ENCODE assay signal across 1 cellular context in genomic region chr3:120838441-120839091, GRCh38.
TF ChIP-seq lines count a peak whose summit lies in the region.

No MANE protein-coding gene starts in this region.

TF ChIP-seq in GM23338, 12 proteins besides CTCF, POLR2A, EP300 and RAD21 (continued from another document):
- no peak for TF ChIP-seq ZNF462 (CRISPR knock-in tag; IDR thresholded peaks at IDR 0.05)
- TF ChIP-seq STAT1 (IDR thresholded peaks at IDR 0.05; ENCODE audit: unreplicated experiment): no peak
- TF ChIP-seq ZNF114 (CRISPR knock-in tag; IDR thresholded peaks at IDR 0.05): no peak
- TF ChIP-seq ETS1 (IDR thresholded peaks at IDR 0.05): no peak
